1 cellular context compared by ENCODE assay signal in genomic region chr3:105933871-105934270, GRCh38.
TF ChIP-seq lines count a peak whose summit lies in the region.

No MANE protein-coding gene starts in this region.

TF ChIP-seq in IMR-90, 13 proteins besides CTCF, POLR2A, EP300 and RAD21 (continued from another document):
- TF ChIP-seq, protein P1, sequence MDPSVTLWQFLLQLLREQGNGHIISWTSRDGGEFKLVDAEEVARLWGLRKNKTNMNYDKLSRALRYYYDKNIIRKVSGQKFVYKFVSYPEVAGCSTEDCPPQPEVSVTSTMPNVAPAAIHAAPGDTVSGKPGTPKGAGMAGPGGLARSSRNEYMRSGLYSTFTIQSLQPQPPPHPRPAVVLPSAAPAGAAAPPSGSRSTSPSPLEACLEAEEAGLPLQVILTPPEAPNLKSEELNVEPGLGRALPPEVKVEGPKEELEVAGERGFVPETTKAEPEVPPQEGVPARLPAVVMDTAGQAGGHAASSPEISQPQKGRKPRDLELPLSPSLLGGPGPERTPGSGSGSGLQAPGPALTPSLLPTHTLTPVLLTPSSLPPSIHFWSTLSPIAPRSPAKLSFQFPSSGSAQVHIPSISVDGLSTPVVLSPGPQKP (IDR thresholded peaks at IDR 0.05; ENCODE audit: borderline replicate concordance, low read depth, low read length), result no peak
